11 cellular contexts compared by ENCODE assay signal in the genomic region with DNA sequence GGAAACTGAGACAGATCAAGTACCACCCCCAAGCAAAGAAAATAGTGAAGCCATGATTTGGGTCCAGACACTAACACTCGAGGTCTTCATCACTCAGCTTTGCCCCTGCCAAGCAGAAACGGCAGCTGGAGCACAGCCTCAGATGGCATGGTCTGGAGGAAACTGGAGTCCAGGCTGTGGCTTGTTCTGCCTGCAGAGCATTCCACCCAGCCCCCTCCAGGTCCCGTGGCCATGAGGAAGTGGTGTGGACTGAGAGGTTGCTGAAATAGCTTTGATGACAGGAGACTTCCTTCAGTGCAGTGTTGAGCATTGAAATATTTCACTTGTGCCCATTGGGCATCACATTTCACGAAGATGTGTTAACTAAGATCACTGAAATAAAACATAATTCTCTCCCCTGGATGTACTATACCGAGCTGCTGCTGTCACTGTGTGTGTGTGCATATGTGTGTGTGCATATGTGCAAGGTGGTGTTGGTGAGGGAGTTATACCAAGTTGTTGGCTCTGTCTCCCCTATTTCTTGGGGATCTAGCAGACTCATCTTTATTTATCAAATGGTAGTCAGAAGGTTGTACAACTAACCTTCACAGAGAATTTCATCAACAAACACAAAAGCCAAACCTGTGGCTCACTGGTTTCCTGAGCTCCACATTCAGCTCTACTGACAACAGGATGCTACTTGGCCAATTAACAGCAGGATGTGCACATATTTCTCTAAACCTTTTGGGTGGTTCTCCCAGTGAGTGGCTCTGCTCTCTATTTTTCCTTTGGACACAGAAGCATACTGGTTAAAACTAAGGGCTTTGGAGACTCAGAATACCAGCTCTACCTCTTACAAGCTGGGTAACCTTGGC.
A peak's percentile ranks its signal among the peaks of the same experiment; 100 is the strongest.
DNase-seq lines count a peak whose midpoint lies in the region; ATAC-seq and TF ChIP-seq lines count a peak whose summit lies in the region.
"Had no signal": no experiment of that assay in that cellular context is flagged by ENCODE, and none has a peak within 500 bp of the region (broad histone marks: within the 10 kb centered on the region; RNA-seq: fewer than 3 reads in every experiment).

No MANE protein-coding gene starts in this region.

- no peak for TF ChIP-seq EP300 in ovary (IDR thresholded peaks at IDR 0.05)

- intact Hi-C loops in Right ventricle myocardium superior (cut with DNase I) = no loop called here
- intact Hi-C loops in ovary (cut with DNase I) = no loop called here

- no peaks in the 10 kb centered on the region for H3K9me3 ChIP-seq in ovary

- TF ChIP-seq POLR2A in ovary (IDR thresholded peaks at IDR 0.05) = no peak

- WGBS in ovary, 3 donors = 62 to 77% (median 71%) methylated on average over 5 of the region's 5 CpGs

- no peaks in the 10 kb centered on the region for H3K27me3 ChIP-seq in ovary
- H3K27me3 ChIP-seq in foreskin keratinocyte = peaks cover 22% of the 10 kb centered on the region

- ATAC-seq in Right ventricle myocardium superior (ENCODE audit: poor library complexity) (peak; percentile 90), GM21526 (IDR thresholded peaks at IDR 0.05; ENCODE audit: low FRiP score, unreplicated experiment) (no peak), foreskin keratinocyte (no peak)
- ATAC-seq: WTC11 had no signal

- H3K36me3 ChIP-seq in ovary = no peaks in the 10 kb centered on the region

- TF ChIP-seq CTCF in ovary (IDR thresholded peaks at IDR 0.05) (no peak), foreskin keratinocyte (conservative IDR thresholded peaks at IDR 0.05) (no peak)

- H3K4me3 ChIP-seq in ovary = no peak overlapping the region

- H3K4me1 ChIP-seq in ovary (ENCODE audit: insufficient read depth) = no peaks in the 10 kb centered on the region
- no peaks in the 10 kb centered on the region for H3K4me1 ChIP-seq in foreskin keratinocyte

- peak; percentile 24 for DNase-seq in CMK (ENCODE audit: low read depth)
- peak; percentile 82 to 89 for DNase-seq in NOMO-1 (lab: John Stamatoyannopoulos, UW; ENCODE audit: unreplicated experiment in 2 of 2)
- DNase-seq in Right ventricle myocardium superior = peak; percentile 75
- peak; percentile 39 for DNase-seq in putamen (ENCODE audit: low spot score)
- DNase-seq in stimulated activated naive CD4-positive, alpha-beta T cell treated with Interleukin-2 at 50 U/mL for 16 hours (lab: John Stamatoyannopoulos, UW) = no peak
- DNase-seq in ovary = no peak
- DNase-seq in foreskin keratinocyte = no peak
- DNase-seq: EL, IMR-90 had no signal

- H3K27ac ChIP-seq in ovary (no peak overlapping the region), foreskin keratinocyte (no peak overlapping the region)

Comparison
In these comparisons a context has a peak if more than half of its experiments do, and no peak if none do; other contexts are left out.
1. DNase-seq: peak in CMK (single experiment), NOMO-1 (2 of 2), Right ventricle myocardium superior (single experiment) and putamen (single experiment); none in stimulated activated naive CD4-positive, alpha-beta T cell treated with Interleukin-2 at 50 U/mL for 16 hours (single experiment), ovary (0 of 5) and foreskin keratinocyte (0 of 2).